ENCODE assay signal across 8 cellular contexts in genomic region chrX:153793291-153793690, GRCh38. TPM values are rescaled to one million over a fixed set of nuclear protein-coding genes. Genes with fewer than 3 reads are reported as not detected.
DNase-seq lines count a peak whose midpoint lies in the region; ATAC-seq and TF ChIP-seq lines count a peak whose summit lies in the region.

No MANE protein-coding gene starts in this region.

- intact Hi-C loops in left cardiac atrium (cut with DNase I) (no loop called here), ascending aorta (cut with DNase I) (no loop called here)

- H3K36me3 ChIP-seq in cardiac muscle cell (no peaks in the 10 kb centered on the region), ascending aorta (peaks cover 1 to 30% of the 10 kb centered on the region in 2 donors), liver (ENCODE audit: control insufficient read depth in 4 of 4, insufficient read depth in 3 of 4, low read depth in 1 of 4, low read length in 3 of 4) (peaks cover 0 to 16% (median 4%) of the 10 kb centered on the region in 4 donors), urinary bladder (ENCODE audit: insufficient read depth) (peaks cover under 1% of the 10 kb centered on the region)

- H3K4me3 ChIP-seq in cardiac muscle cell (peak overlapping the region; percentile 46), ascending aorta (peak overlapping the region; percentile 71 to 76), liver (ENCODE audit: low read depth in 1 of 3, low read length in 3 of 3) (peak overlapping the region; percentile 84 to 91 (median 87)), urinary bladder (ENCODE audit: low read depth, low read length) (peak overlapping the region; percentile 31)

- H3K9ac ChIP-seq in liver (ENCODE audit: low read depth in 1 of 2, low read length in 2 of 2) = peak overlapping the region; percentile 62 to 76

- no peak for TF ChIP-seq RAD21 in liver (IDR thresholded peaks at IDR 0.05)

- H3K4me1 ChIP-seq in cardiac muscle cell (ENCODE audit: low read depth) = no peaks in the 10 kb centered on the region
- H3K4me1 ChIP-seq in ascending aorta = peaks cover 0 to 6% of the 10 kb centered on the region in 2 donors
- H3K4me1 ChIP-seq in liver (ENCODE audit: control insufficient read depth in 4 of 4, insufficient read depth in 4 of 4, low read length in 3 of 4) = peaks cover 8 to 25% (median 17%) of the 10 kb centered on the region in 4 donors
- no peaks in the 10 kb centered on the region for H3K4me1 ChIP-seq in urinary bladder (ENCODE audit: insufficient read depth)

- 10% methylated on average over 7 of the region's 7 CpGs for WGBS in liver
- WGBS in urinary bladder = 4% methylated on average over 7 of the region's 7 CpGs

- H3K9me3 ChIP-seq in cardiac muscle cell (ENCODE audit: low read depth) = no peaks in the 10 kb centered on the region
- H3K9me3 ChIP-seq in ascending aorta = no peaks in the 10 kb centered on the region
- peaks cover 0 to 3% (median 2%) of the 10 kb centered on the region in 4 donors for H3K9me3 ChIP-seq in liver (ENCODE audit: control insufficient read depth in 4 of 4, low read length in 3 of 4)

- DNase-seq in cardiac muscle cell (ENCODE audit: low read depth in 1 of 2, low spot score in 1 of 2) (peak; percentile 2 to 5), left cardiac atrium (no peak), ascending aorta (ENCODE audit: low spot score in 2 of 2) (no peak), NCI-H1436 (lab: John Stamatoyannopoulos, UW) (no peak)

- TF ChIP-seq CTCF in cardiac muscle cell (IDR thresholded peaks at IDR 0.05; ENCODE audit: low read depth, low read length) (no peak), ascending aorta (IDR thresholded peaks at IDR 0.05) (no peak), liver (IDR thresholded peaks at IDR 0.05; ENCODE audit: low read depth, low read length, missing input control) (no peak)

- no peaks in the 10 kb centered on the region for H3K27me3 ChIP-seq in cardiac muscle cell
- no peaks in the 10 kb centered on the region for H3K27me3 ChIP-seq in ascending aorta
- H3K27me3 ChIP-seq in liver (ENCODE audit: control insufficient read depth in 4 of 4, insufficient read depth in 4 of 4, low read length in 3 of 4) = no peaks in the 10 kb centered on the region

- ATAC-seq in left cardiac atrium (no peak), GM18498 (IDR thresholded peaks at IDR 0.05; ENCODE audit: unreplicated experiment) (no peak), HG03045 (IDR thresholded peaks at IDR 0.05; ENCODE audit: unreplicated experiment) (no peak)

- H3K27ac ChIP-seq in cardiac muscle cell (peak overlapping the region; percentile 93), ascending aorta (peak overlapping the region; percentile 93 to 96), liver (ENCODE audit: low read depth in 1 of 2, low read length in 2 of 2) (peak overlapping the region; percentile 76 to 86), urinary bladder (ENCODE audit: low read depth) (no peak overlapping the region)

TF ChIP-seq in liver, 16 proteins besides CTCF, POLR2A, EP300 and RAD21:
- TF ChIP-seq NR2F2 (IDR thresholded peaks at IDR 0.05) (peak; percentile 25), MAX (IDR thresholded peaks at IDR 0.05) (no peak), HNF4A (conservative IDR thresholded peaks at IDR 0.05) (no peak), SP1 (IDR thresholded peaks at IDR 0.05) (no peak), GABPA (IDR thresholded peaks at IDR 0.05 in 1 of 2, conservative IDR thresholded peaks at IDR 0.05 in 1 of 2) (no peak), RXRA (IDR thresholded peaks at IDR 0.05) (peak; percentile 69 to 78)

RNA-seq across cellular contexts. Expression of gene IDH3G, which starts 0.9 kb away (rescaled TPM):
- total RNA-seq in cardiac muscle cell (107 and 110 TPM in 2 replicates), left cardiac atrium (10 to 100 TPM; 56.4 to 68.4 TPM), ascending aorta (351 TPM), liver (10 to 100 TPM; 23.3 to 30.1 TPM), urinary bladder (21.0 TPM)
- polyA plus RNA-seq in cardiac muscle cell (99.8 and 146 TPM in 2 replicates), liver (10 to 100 TPM; 32.0 to 40.9 TPM), urinary bladder (67.4 TPM)

RNA-seq across cellular contexts. Expression of gene SSR4, which starts 1.2 kb away (rescaled TPM):
- total RNA-seq in cardiac muscle cell (124 and 242 TPM in 2 replicates), left cardiac atrium (100 to 1,000 TPM; 180 to 183 TPM), ascending aorta (331 TPM), liver (100 to 1,000 TPM; 125 to 150 TPM), urinary bladder (102 TPM)
- polyA plus RNA-seq in cardiac muscle cell (275 and 374 TPM in 2 replicates), liver (100 to 1,000 TPM; 458 to 459 TPM), urinary bladder (326 TPM)

RNA-seq across cellular contexts. Expression of gene SRPK3, which starts 12.4 kb away (rescaled TPM):
- total RNA-seq in cardiac muscle cell (not detected in 2 replicates), left cardiac atrium (10 to 100 TPM; 24.1 to 25.8 TPM), ascending aorta (4.5 TPM), liver (under 1 TPM in 1 of 2 donors, not detected in 1; 0.05 TPM), urinary bladder (4.3 TPM)
- polyA plus RNA-seq in cardiac muscle cell (0.57 and 0.71 TPM in 2 replicates), liver (not detected), urinary bladder (2.3 TPM)

RNA-seq across cellular contexts. Expression of gene PLXNB3, which starts 29.2 kb away (rescaled TPM):
- total RNA-seq in cardiac muscle cell (0.48 and 0.85 TPM in 2 replicates), left cardiac atrium (1 to 10 TPM; 5.9 to 7.1 TPM), ascending aorta (99.1 TPM), liver (under 1 TPM; 0.42 to 0.50 TPM), urinary bladder (5.9 TPM)
- polyA plus RNA-seq in cardiac muscle cell (0.34 and 1.4 TPM in 2 replicates), liver (under 1 TPM; 0.11 to 0.69 TPM), urinary bladder (25.8 TPM)

RNA-seq across cellular contexts. Expression of gene PDZD4, which starts 37.1 kb away (rescaled TPM):
- 5.4 and 5.8 TPM in 2 replicates for total RNA-seq in cardiac muscle cell
- 0.50 and 1.7 TPM in 2 replicates for polyA plus RNA-seq in cardiac muscle cell
- 1 to 10 TPM; 4.0 to 4.3 TPM for total RNA-seq in left cardiac atrium
- 23.2 TPM for total RNA-seq in ascending aorta
- total RNA-seq in liver = 1 to 10 TPM in 1 of 2 donors, under 1 TPM in 1; 0.28 to 1.8 TPM
- polyA plus RNA-seq in liver = 1 to 10 TPM in 1 of 2 donors, under 1 TPM in 1; 0.15 to 1.1 TPM
- 6.6 TPM for total RNA-seq in urinary bladder
- polyA plus RNA-seq in urinary bladder = 28.0 TPM

Comparison
In these comparisons a context has a peak if more than half of its experiments do, and no peak if none do; other contexts are left out.
1. DNase-seq: peak in cardiac muscle cell (2 of 2); none in left cardiac atrium (single experiment), ascending aorta (0 of 2) and NCI-H1436 (single experiment).
2. H3K4me3 ChIP-seq: peak in every context shown above with its lines; median percentile 87 in liver; 74 in ascending aorta; 46 in cardiac muscle cell; 31 in urinary bladder.